ENCODE assay signal across 8 cellular contexts in the genomic region with DNA sequence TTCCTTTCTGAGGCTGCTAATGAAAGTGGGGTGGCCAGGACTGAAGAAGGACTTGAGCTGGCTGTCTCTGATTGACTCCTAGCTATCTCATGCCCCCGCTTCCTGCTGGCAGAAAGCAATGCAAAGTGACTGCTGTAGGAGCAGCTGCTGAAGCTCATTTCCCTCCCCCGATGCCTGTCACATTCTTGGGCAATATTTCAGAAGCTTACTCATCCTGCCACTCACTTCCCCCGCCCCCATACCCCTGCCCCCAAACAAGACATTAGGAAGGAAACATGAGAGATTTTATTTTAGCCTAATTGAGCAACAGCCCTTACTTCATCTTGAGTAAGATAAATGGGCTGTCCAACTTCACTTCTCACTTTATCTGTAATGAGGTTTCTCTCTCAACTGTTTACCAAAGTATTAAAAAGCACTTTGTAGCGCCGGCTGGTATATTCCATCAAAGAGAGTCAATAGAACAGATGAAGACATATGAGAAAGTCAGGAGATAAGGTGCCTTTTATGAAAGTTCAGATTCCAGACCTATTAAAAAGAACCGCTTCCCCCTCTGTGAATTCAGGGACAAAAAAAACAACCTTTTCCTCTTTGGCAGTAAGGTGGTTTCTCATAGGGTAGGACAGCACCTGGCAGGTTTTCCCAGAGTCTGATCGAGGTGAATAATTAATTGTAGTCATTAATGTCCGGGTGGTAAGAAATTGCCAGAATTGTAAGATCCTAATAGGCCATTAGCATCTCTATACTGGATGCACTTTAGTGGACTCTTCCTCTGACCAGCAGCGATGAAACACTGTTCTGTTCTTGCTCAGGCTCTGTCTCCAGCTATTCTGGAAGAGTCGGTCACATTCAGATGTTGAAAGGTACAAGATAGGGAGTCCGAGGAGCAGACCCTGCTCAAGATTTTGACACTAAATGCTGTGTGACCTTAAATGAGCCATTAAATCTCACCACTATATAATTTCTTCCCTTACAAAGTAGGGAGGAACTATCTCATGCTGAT.
DNase-seq lines count a peak whose midpoint lies in the region; ATAC-seq and TF ChIP-seq lines count a peak whose summit lies in the region.

No MANE protein-coding gene starts in this region.

- ATAC-seq in HG02885 (IDR thresholded peaks at IDR 0.05; ENCODE audit: poor library complexity, unreplicated experiment), result peak; percentile 87
- peak; percentile 48 to 60 (median 58) for ATAC-seq in T-cell (replicated peaks in 1 of 4)

- peak overlapping the region; percentile 44 to 69 for H3K27ac ChIP-seq in coronary artery

- peak overlapping the region in 1 of 3 donors; percentile 5 for H3K4me3 Mint-ChIP-seq in T-cell

- H3K4me3 ChIP-seq in coronary artery, result peak overlapping the region; percentile 48

- H3K27me3 Mint-ChIP-seq in T-cell, result no peaks in the 10 kb centered on the region

- TF ChIP-seq CTCF in coronary artery (IDR thresholded peaks at IDR 0.05), result no peak

- peak; percentile 5 for DNase-seq in activated gamma-delta T cell treated with Interleukin-2 at 50 U/mL for 16 hours
- DNase-seq in activated gamma-delta T cell (lab: John Stamatoyannopoulos, UW), result no peak
- DNase-seq in NCI-H1436 treated with DMSO at 0.1 percent for 48 hours (lab: John Stamatoyannopoulos, UW), result peak; percentile 92
- DNase-seq in T-cell, result peak in 20 of 34 experiments; percentile 1 to 46 (median 13)
- DNase-seq in coronary artery (ENCODE audit: low spot score), result peak; percentile 78
- DNase-seq in medulla oblongata (ENCODE audit: extremely low spot score), result peak; percentile 75
- peak; percentile 48 to 66 for DNase-seq in stimulated activated CD8-positive, alpha-beta memory T cell treated with anti-CD3 and anti-CD28 coated beads, Interleukin-15, amount 100 ng/mL, for 48 hours (ENCODE audit: low read depth in 2 of 2)

- no peaks in the 10 kb centered on the region for H3K9me3 Mint-ChIP-seq in T-cell

- CTCF ChIA-PET in T-cell (lab: Charles Lee), result no interaction called here

- H3K4me1 Mint-ChIP-seq in T-cell, result peaks cover 9 to 14% (median 14%) of the 10 kb centered on the region in 3 donors

- no peaks in the 10 kb centered on the region for H3K36me3 Mint-ChIP-seq in T-cell

- H3K27ac Mint-ChIP-seq in T-cell, result no peak overlapping the region

- POLR2A ChIA-PET in T-cell (lab: Charles Lee), result no interaction called here
